Comparison of ENCODE assay signal across 13 cellular contexts in the genomic region with DNA sequence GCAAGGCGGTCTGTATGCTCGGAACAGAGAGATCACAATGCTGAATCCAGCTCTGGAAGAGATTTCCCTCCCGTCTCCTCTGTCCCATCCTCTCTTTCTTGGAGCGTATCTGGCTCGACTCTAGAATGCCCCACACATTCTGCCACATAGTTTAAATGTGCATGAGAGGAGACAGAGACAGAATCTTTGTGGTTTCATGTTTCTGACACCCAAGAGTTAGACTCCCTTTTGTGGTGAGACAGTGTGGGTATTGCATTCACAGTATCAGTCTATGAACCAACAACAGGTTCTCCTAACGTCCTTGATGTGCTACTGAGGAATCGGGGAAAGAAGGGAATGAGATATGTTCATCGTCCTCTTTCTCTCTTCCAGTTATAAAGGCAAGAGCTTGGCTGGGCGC. TPM values are rescaled to one million over a fixed set of nuclear protein-coding genes. Genes with fewer than 3 reads are reported as not detected.
"Had no signal": no experiment of that assay in that cellular context is flagged by ENCODE, and none has a peak within 500 bp of the region (broad histone marks: within the 10 kb centered on the region; RNA-seq: fewer than 3 reads in every experiment).

No MANE protein-coding gene starts in this region.

- H3K4me3 Mint-ChIP-seq: activated naive CD8-positive, alpha-beta T cell treated with anti-CD3 and anti-CD28 coated beads, Interleukin-2, amount 50 U/mL, for 24 hours; mesothelial cell of epicardium; stimulated activated memory B cell treated with anti-CD40 and anti-IgM and Interleukin-4, amounts not matched to agents 10 μg/mL and 1 μg/mL and 100 μg/mL, for 72 hours had no signal

- H3K36me3 ChIP-seq: ascending aorta, lower lobe of right lung, transverse colon had no signal

- H3K27me3 ChIP-seq: ascending aorta, dorsolateral prefrontal cortex, transverse colon had no signal

- H3K36me3 Mint-ChIP-seq: mesothelial cell of epicardium; stimulated activated memory B cell treated with anti-CD40 and anti-IgM and Interleukin-4, amounts not matched to agents 10 μg/mL and 1 μg/mL and 100 μg/mL, for 72 hours had no signal

- H3K4me1 ChIP-seq: ascending aorta, lower lobe of right lung had no signal

- H3K27ac Mint-ChIP-seq: activated naive CD8-positive, alpha-beta T cell treated with anti-CD3 and anti-CD28 coated beads, Interleukin-2, amount 50 U/mL, for 24 hours; mesothelial cell of epicardium; stimulated activated memory B cell treated with anti-CD40 and anti-IgM and Interleukin-4, amounts not matched to agents 10 μg/mL and 1 μg/mL and 100 μg/mL, for 72 hours had no signal

- DNase-seq: activated CD4-positive, alpha-beta T cell treated with anti-CD3 and anti-CD28 coated beads, Interleukin-2, amount 50 U/mL, for 4 hours; activated CD8-positive, alpha-beta memory T cell treated with anti-CD3 and anti-CD28 coated beads, Interleukin-2, amount 50 U/mL, for 4 hours; activated naive CD8-positive, alpha-beta T cell treated with anti-CD3 and anti-CD28 coated beads, Interleukin-2, amount 50 U/mL, for 24 hours; dorsolateral prefrontal cortex; lower lobe of right lung; right cardiac atrium; substantia nigra; transverse colon had no signal

- H3K9me3 ChIP-seq: ascending aorta, lower lobe of right lung, transverse colon had no signal

- H3K27ac ChIP-seq: ascending aorta, dorsolateral prefrontal cortex, lower lobe of right lung, transverse colon had no signal

- H3K4me1 Mint-ChIP-seq: activated naive CD8-positive, alpha-beta T cell treated with anti-CD3 and anti-CD28 coated beads, Interleukin-2, amount 50 U/mL, for 24 hours; stimulated activated memory B cell treated with anti-CD40 and anti-IgM and Interleukin-4, amounts not matched to agents 10 μg/mL and 1 μg/mL and 100 μg/mL, for 72 hours had no signal

- ATAC-seq: activated naive CD8-positive, alpha-beta T cell treated with anti-CD3 and anti-CD28 coated beads, Interleukin-2, amount 50 U/mL, for 24 hours; esophagus mucosa; lower lobe of right lung; right cardiac atrium; stimulated activated memory B cell treated with anti-CD40 and anti-IgM and Interleukin-4, amounts not matched to agents 10 μg/mL and 1 μg/mL and 100 μg/mL, for 72 hours had no signal

- H3K4me3 ChIP-seq: ascending aorta, dorsolateral prefrontal cortex, lower lobe of right lung, transverse colon had no signal

- H3K9me3 Mint-ChIP-seq: activated naive CD8-positive, alpha-beta T cell treated with anti-CD3 and anti-CD28 coated beads, Interleukin-2, amount 50 U/mL, for 24 hours; mesothelial cell of epicardium; stimulated activated memory B cell treated with anti-CD40 and anti-IgM and Interleukin-4, amounts not matched to agents 10 μg/mL and 1 μg/mL and 100 μg/mL, for 72 hours had no signal

RNA-seq across cellular contexts. Expression of a gene that starts 25.3 kb away (rescaled TPM):
- total RNA-seq: ascending aorta; T-helper 2 cell treated with Interferon-gamma antibody and Interleukin-4, amounts not matched to agents 100 ng/mL and 5 ng/mL, for 36 hours had no signal
